1 cellular context compared by ENCODE assay signal in the genomic region with DNA sequence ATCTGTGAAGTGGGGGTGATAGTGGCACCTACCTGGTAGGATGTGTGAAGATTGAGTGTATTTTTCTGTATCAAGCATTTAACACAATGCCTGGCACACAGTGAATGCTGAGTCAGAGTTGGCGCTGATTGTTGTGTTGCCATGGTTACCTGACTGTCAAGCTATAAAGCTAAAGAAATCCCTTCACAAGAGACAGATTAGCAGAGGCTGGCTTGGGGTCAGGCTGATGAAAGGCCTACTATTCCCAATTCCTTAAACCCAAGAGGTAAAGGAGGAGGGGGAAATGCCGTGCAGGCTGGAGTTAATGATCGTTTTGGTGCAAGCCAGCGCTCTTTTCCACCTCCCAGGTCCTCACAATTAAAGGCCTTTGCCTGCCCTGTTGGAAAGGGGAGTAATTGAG.
TF ChIP-seq lines count a peak whose summit lies in the region.

No MANE protein-coding gene starts in this region.

TF ChIP-seq in GM23338, 12 proteins besides CTCF, POLR2A, EP300 and RAD21 (continued from another document):
- TF ChIP-seq, protein P1, sequence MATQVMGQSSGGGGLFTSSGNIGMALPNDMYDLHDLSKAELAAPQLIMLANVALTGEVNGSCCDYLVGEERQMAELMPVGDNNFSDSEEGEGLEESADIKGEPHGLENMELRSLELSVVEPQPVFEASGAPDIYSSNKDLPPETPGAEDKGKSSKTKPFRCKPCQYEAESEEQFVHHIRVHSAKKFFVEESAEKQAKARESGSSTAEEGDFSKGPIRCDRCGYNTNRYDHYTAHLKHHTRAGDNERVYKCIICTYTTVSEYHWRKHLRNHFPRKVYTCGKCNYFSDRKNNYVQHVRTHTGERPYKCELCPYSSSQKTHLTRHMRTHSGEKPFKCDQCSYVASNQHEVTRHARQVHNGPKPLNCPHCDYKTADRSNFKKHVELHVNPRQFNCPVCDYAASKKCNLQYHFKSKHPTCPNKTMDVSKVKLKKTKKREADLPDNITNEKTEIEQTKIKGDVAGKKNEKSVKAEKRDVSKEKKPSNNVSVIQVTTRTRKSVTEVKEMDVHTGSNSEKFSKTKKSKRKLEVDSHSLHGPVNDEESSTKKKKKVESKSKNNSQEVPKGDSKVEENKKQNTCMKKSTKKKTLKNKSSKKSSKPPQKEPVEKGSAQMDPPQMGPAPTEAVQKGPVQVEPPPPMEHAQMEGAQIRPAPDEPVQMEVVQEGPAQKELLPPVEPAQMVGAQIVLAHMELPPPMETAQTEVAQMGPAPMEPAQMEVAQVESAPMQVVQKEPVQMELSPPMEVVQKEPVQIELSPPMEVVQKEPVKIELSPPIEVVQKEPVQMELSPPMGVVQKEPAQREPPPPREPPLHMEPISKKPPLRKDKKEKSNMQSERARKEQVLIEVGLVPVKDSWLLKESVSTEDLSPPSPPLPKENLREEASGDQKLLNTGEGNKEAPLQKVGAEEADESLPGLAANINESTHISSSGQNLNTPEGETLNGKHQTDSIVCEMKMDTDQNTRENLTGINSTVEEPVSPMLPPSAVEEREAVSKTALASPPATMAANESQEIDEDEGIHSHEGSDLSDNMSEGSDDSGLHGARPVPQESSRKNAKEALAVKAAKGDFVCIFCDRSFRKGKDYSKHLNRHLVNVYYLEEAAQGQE (IDR thresholded peaks at IDR 0.05; ENCODE audit: unreplicated experiment) = no peak
- TF ChIP-seq NANOG (IDR thresholded peaks at IDR 0.05; ENCODE audit: borderline replicate concordance) (no peak), CREB1 (CRISPR knock-in tag; IDR thresholded peaks at IDR 0.05; ENCODE audit: low read depth) (no peak), EZH2 (IDR thresholded peaks at IDR 0.05; ENCODE audit: low read depth, unreplicated experiment) (no peak), STAT1 (IDR thresholded peaks at IDR 0.05; ENCODE audit: unreplicated experiment) (no peak), JUNB (IDR thresholded peaks at IDR 0.05; ENCODE audit: unreplicated experiment) (no peak)
- TF ChIP-seq, protein P2, sequence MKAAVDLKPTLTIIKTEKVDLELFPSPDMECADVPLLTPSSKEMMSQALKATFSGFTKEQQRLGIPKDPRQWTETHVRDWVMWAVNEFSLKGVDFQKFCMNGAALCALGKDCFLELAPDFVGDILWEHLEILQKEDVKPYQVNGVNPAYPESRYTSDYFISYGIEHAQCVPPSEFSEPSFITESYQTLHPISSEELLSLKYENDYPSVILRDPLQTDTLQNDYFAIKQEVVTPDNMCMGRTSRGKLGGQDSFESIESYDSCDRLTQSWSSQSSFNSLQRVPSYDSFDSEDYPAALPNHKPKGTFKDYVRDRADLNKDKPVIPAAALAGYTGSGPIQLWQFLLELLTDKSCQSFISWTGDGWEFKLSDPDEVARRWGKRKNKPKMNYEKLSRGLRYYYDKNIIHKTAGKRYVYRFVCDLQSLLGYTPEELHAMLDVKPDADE (IDR thresholded peaks at IDR 0.05) = no peak
TF ChIP-seq in GM23338: peak in this region for 0.
